8 cellular contexts compared by ENCODE assay signal in the genomic region with DNA sequence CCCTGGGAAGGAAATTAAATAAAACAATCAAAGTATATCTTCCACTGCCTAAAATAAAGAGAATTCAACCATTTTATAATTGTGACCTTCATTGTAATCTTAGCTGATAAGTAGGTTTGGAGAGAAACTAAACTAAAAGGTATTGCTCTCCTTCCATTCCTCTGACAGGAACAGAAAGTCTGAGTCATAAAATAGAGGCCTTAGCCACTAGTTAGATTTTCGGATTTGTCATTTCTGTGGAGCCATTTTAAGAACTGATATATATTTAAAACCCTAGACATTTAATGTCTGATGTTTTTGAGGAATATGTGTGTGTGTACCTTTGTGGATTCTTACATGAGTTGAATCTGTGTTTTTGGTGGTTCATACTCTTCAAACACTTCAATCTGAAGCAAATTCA. TPM values are rescaled to one million over a fixed set of nuclear protein-coding genes. Genes with fewer than 3 reads are reported as not detected.
DNase-seq lines count a peak whose midpoint lies in the region; ATAC-seq and TF ChIP-seq lines count a peak whose summit lies in the region.

No MANE protein-coding gene starts in this region.

- ATAC-seq in activated CD4-positive, alpha-beta T cell treated with anti-CD3 and anti-CD28 coated beads for 36 hours = peak; percentile 87
- ATAC-seq in HG03039 (IDR thresholded peaks at IDR 0.05; ENCODE audit: unreplicated experiment) = peak; percentile 86
- peak; percentile 66 for ATAC-seq in stimulated activated naive CD8-positive, alpha-beta T cell treated with anti-CD3 and anti-CD28 coated beads, Interleukin-15, Interleukin-2, amounts not matched to agents 100 U/mL and 50 U/mL, for 24 hours
- ATAC-seq in gastrocnemius medialis = no peak
- ATAC-seq in lower lobe of right lung = no peak

- no peaks in the 10 kb centered on the region for H3K27me3 Mint-ChIP-seq in activated CD4-positive, alpha-beta T cell treated with anti-CD3 and anti-CD28 coated beads for 36 hours
- H3K27me3 Mint-ChIP-seq in activated naive CD8-positive, alpha-beta T cell = no peaks in the 10 kb centered on the region

- DNase-seq in activated CD4-positive, alpha-beta T cell treated with anti-CD3 and anti-CD28 coated beads for 36 hours = no peak
- no peak for DNase-seq in activated CD4-positive, alpha-beta T cell treated with anti-CD3 and anti-CD28 coated beads, Interleukin-2, amount 50 U/mL, for 4 hours
- no peak for DNase-seq in stimulated activated naive CD8-positive, alpha-beta T cell treated with anti-CD3 and anti-CD28 coated beads, Interleukin-15, Interleukin-2, amounts not matched to agents 100 U/mL and 50 U/mL, for 24 hours
- DNase-seq in nucleus accumbens (lab: John Stamatoyannopoulos, UW) (no peak), gastrocnemius medialis (no peak), lower lobe of right lung (no peak)

- no peak overlapping the region for H3K4me3 ChIP-seq in gastrocnemius medialis
- no peak overlapping the region for H3K4me3 ChIP-seq in lower lobe of right lung

- no peaks in the 10 kb centered on the region for H3K36me3 Mint-ChIP-seq in activated CD4-positive, alpha-beta T cell treated with anti-CD3 and anti-CD28 coated beads for 36 hours (ENCODE audit: low read depth)
- H3K36me3 Mint-ChIP-seq in activated naive CD8-positive, alpha-beta T cell = no peaks in the 10 kb centered on the region

- peak overlapping the region; percentile 87 for H3K27ac Mint-ChIP-seq in activated CD4-positive, alpha-beta T cell treated with anti-CD3 and anti-CD28 coated beads for 36 hours
- peak overlapping the region; percentile 66 for H3K27ac Mint-ChIP-seq in activated naive CD8-positive, alpha-beta T cell

- POLR2A ChIA-PET in activated CD4-positive, alpha-beta T cell treated with anti-CD3 and anti-CD28 coated beads for 36 hours (lab: Charles Lee) = interaction anchor here (0.7 kb wide), 1 partner anchor 145 kb away, joined by 3 read pairs; the partner anchor contains the start of gene ZFAND5

- intact Hi-C loops in activated CD4-positive, alpha-beta T cell treated with anti-CD3 and anti-CD28 coated beads for 36 hours (cut with DNase I, micrococcal nuclease) = loop anchor here (1.0 to 5.0 kb wide), 3 partner anchors 18 to 48 kb away; no protein-coding TSS in a partner anchor
- intact Hi-C loops in gastrocnemius medialis (cut with DNase I; ENCODE audit: low total_unique reads) (no loop called here), lower lobe of right lung (cut with DNase I) (no loop called here)

- H3K4me1 ChIP-seq in gastrocnemius medialis = no peaks in the 10 kb centered on the region
- H3K4me1 ChIP-seq in lower lobe of right lung = peaks cover 4% of the 10 kb centered on the region

- CTCF ChIA-PET in activated CD4-positive, alpha-beta T cell treated with anti-CD3 and anti-CD28 coated beads for 36 hours (lab: Charles Lee) = interaction anchor here (0.6 to 0.9 kb wide), 2 partner anchors 80 to 236 kb away, joined by 3 read pairs; no protein-coding TSS in a partner anchor

- no peak for TF ChIP-seq POLR2A in gastrocnemius medialis (IDR thresholded peaks at IDR 0.05)

- H3K36me3 ChIP-seq in gastrocnemius medialis (no peaks in the 10 kb centered on the region), lower lobe of right lung (no peaks in the 10 kb centered on the region)

- TF ChIP-seq CTCF in gastrocnemius medialis (IDR thresholded peaks at IDR 0.05 in 4 of 5, conservative IDR thresholded peaks at IDR 0.05 in 1 of 5) (no peak), lower lobe of right lung (IDR thresholded peaks at IDR 0.05) (no peak)

- no peaks in the 10 kb centered on the region for H3K27me3 ChIP-seq in gastrocnemius medialis
- no peaks in the 10 kb centered on the region for H3K27me3 ChIP-seq in lower lobe of right lung (ENCODE audit: low read depth)

- peaks cover 17% of the 10 kb centered on the region for H3K4me1 Mint-ChIP-seq in activated CD4-positive, alpha-beta T cell treated with anti-CD3 and anti-CD28 coated beads for 36 hours
- H3K4me1 Mint-ChIP-seq in activated naive CD8-positive, alpha-beta T cell (ENCODE audit: low read depth) = peaks cover 16% of the 10 kb centered on the region

- H3K27ac ChIP-seq in gastrocnemius medialis (no peak overlapping the region), lower lobe of right lung (no peak overlapping the region)

- no peaks in the 10 kb centered on the region for H3K9me3 Mint-ChIP-seq in activated CD4-positive, alpha-beta T cell treated with anti-CD3 and anti-CD28 coated beads for 36 hours (ENCODE audit: low read depth)
- no peaks in the 10 kb centered on the region for H3K9me3 Mint-ChIP-seq in activated naive CD8-positive, alpha-beta T cell (ENCODE audit: low read depth)

- H3K9me3 ChIP-seq in gastrocnemius medialis (no peaks in the 10 kb centered on the region), lower lobe of right lung (no peaks in the 10 kb centered on the region)

- H3K4me3 Mint-ChIP-seq in activated CD4-positive, alpha-beta T cell treated with anti-CD3 and anti-CD28 coated beads for 36 hours = peak overlapping the region; percentile 29
- peak overlapping the region; percentile 44 for H3K4me3 Mint-ChIP-seq in activated naive CD8-positive, alpha-beta T cell

- in situ Hi-C loops in gastrocnemius medialis (cut with MboI; ENCODE audit: low sequenced_read_pairs in 4 of 4) = no loop called here

RNA-seq across cellular contexts. Expression of gene TMC1, which starts 11.8 kb away (rescaled TPM):
- not detected for total RNA-seq in activated CD4-positive, alpha-beta T cell treated with anti-CD3 and anti-CD28 coated beads for 36 hours
- total RNA-seq in gastrocnemius medialis = 10 to 100 TPM in 1 of 4 donors, 1 to 10 TPM in 1, not detected in 2; 1.2 to 15.7 TPM
- not detected for total RNA-seq in lower lobe of right lung

Comparison
In these comparisons a context has a peak if more than half of its experiments do, and no peak if none do; other contexts are left out.
1. ATAC-seq: peak in activated CD4-positive, alpha-beta T cell treated with anti-CD3 and anti-CD28 coated beads for 36 hours (single experiment), HG03039 (single experiment) and stimulated activated naive CD8-positive, alpha-beta T cell treated with anti-CD3 and anti-CD28 coated beads, Interleukin-15, Interleukin-2, amounts not matched to agents 100 U/mL and 50 U/mL, for 24 hours (single experiment); none in gastrocnemius medialis (0 of 2) and lower lobe of right lung (0 of 2).
2. intact Hi-C loops: an anchor here in activated CD4-positive, alpha-beta T cell treated with anti-CD3 and anti-CD28 coated beads for 36 hours (1.0 to 5.0 kb wide); none called in gastrocnemius medialis and lower lobe of right lung.